In the genomic region with DNA sequence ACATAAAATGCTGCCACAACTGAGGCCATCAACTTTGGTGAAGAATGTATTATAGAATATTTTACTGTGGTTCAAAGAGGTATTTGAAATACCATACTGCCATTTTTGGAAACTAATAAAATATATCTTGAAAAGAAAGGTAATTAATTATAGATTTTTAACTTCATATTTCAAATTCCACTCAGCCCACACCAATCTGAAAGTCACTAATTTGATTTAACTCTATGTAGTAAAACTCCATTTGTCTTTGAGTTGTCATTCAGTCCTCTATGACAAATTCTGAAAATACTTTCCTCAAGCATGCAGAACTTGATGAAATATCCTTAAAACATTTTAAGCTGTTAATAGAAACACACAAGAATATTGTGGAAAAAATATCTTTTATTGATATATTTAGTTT, we compare ENCODE assay signal across 15 cellular contexts.
DNase-seq lines count a peak whose midpoint lies in the region; ATAC-seq, FAIRE-seq and TF ChIP-seq lines count a peak whose summit lies in the region.
"Had no signal": no experiment of that assay in that cellular context is flagged by ENCODE, and none has a peak within 500 bp of the region (broad histone marks: within the 10 kb centered on the region; RNA-seq: fewer than 3 reads in every experiment).

No MANE protein-coding gene starts in this region.

- 0 out of 4 replicates have a peak, but pooled peaks cover 0 to 4% of the 10 kb centered on the region in 2 experiments for H3K79me1 ChIP-seq in IMR-90 (ENCODE audit: low read depth in 1 of 2, low read length in 2 of 2)

- H3K36me3 ChIP-seq in IMR-90 (ENCODE audit: control insufficient read depth, insufficient read depth, low read length) (no peaks in the 10 kb centered on the region), endothelial cell of umbilical vein (ENCODE audit: control insufficient read depth in 2 of 2, extremely low read depth in 1 of 2, insufficient read depth in 2 of 2, low read length in 2 of 2) (no peaks in the 10 kb centered on the region), pancreas (no peaks in the 10 kb centered on the region)

- H3K4ac ChIP-seq in IMR-90 (ENCODE audit: low read depth, low read length), result no peak overlapping the region; the same call in 1 of the 2 replicates

- H2AK5ac ChIP-seq in IMR-90 (ENCODE audit: low read depth, low read length), result no peak overlapping the region

- TF ChIP-seq POLR2A in IMR-90 (IDR thresholded peaks at IDR 0.05; ENCODE audit: low read depth, low read length) (no peak), endothelial cell of umbilical vein (IDR thresholded peaks at IDR 0.05; ENCODE audit: low read depth, low read length) (no peak)

- H3K9me1 ChIP-seq in IMR-90 (ENCODE audit: insufficient read depth, low read length) (no peaks in the 10 kb centered on the region), endothelial cell of umbilical vein (replicated peaks; ENCODE audit: control insufficient read depth, extremely low read depth, insufficient read depth, low read length) (no peaks in the 10 kb centered on the region)

- H3K27ac ChIP-seq in IMR-90 (ENCODE audit: insufficient read depth, low read length) (no peak overlapping the region), endothelial cell of umbilical vein (ENCODE audit: insufficient read depth, low read depth, low read length) (peak overlapping the region; percentile 84), pancreas (no peak overlapping the region)

- no peak overlapping the region for H3K23ac ChIP-seq in IMR-90 (ENCODE audit: low read depth, low read length)

- H2BK120ac ChIP-seq in IMR-90 (ENCODE audit: low read depth, low read length), result peak overlapping the region; percentile 69; the same call in 1 of the 2 replicates

- H3K27me3 ChIP-seq in IMR-90 (ENCODE audit: control insufficient read depth, insufficient read depth, low read length) (no peaks in the 10 kb centered on the region), endothelial cell of umbilical vein (ENCODE audit: control insufficient read depth in 2 of 2, insufficient read depth in 2 of 2, low read length in 2 of 2) (no peaks in the 10 kb centered on the region), pancreas (no peaks in the 10 kb centered on the region)

- DNase-seq in AG09309 (ENCODE audit: low read depth) (peak; percentile 27), IMR-90 (peak; percentile 12), endothelial cell of umbilical vein (ENCODE audit: low read depth, low spot score) (no peak), pancreas (no peak), SHP77 (lab: John Stamatoyannopoulos, UW) (no peak), cerebellar cortex (ENCODE audit: low spot score) (no peak), NCI-H2196 treated with DMSO at 0.1 percent for 48 hours (lab: John Stamatoyannopoulos, UW; ENCODE audit: unreplicated experiment) (no peak)
- DNase-seq: CD8-positive, alpha-beta T cell; H9; Karpas-422; NCI-H1417; NCI-H2029 treated with DMSO at 0.1 percent for 48 hours; NCI-H524; SHP77 treated with DMSO at 0.1 percent for 48 hours had no signal

- POLR2A ChIA-PET in IMR-90 (lab: Charles Lee; ENCODE audit: unreplicated experiment) (no interaction called here), endothelial cell of umbilical vein (lab: Charles Lee) (no interaction called here)

- H2BK15ac ChIP-seq in IMR-90 (ENCODE audit: low read depth, low read length), result no peak overlapping the region

- H4K5ac ChIP-seq in IMR-90 (ENCODE audit: low read depth, low read length), result no peak overlapping the region

- H3K4me2 ChIP-seq in IMR-90 (ENCODE audit: low read depth, low read length) (no peak overlapping the region), endothelial cell of umbilical vein (ENCODE audit: insufficient read depth, low read length) (peak overlapping the region; percentile 57)

- H3K4me1 ChIP-seq in IMR-90 (ENCODE audit: control insufficient read depth, insufficient read depth, low read length), result peaks cover 4% of the 10 kb centered on the region; the same call in 1 of the 2 replicates
- peaks cover 34% of the 10 kb centered on the region for H3K4me1 ChIP-seq in endothelial cell of umbilical vein (ENCODE audit: control insufficient read depth, extremely low read depth, insufficient read depth, low read length)
- H3K4me1 ChIP-seq in pancreas, result no peaks in the 10 kb centered on the region

- intact Hi-C loops in IMR-90 (cut with micrococcal nuclease) (no loop called here), endothelial cell of umbilical vein (cut with micrococcal nuclease) (loop anchor here (5.0 to 10.0 kb wide), 2 partner anchors 596 to 991 kb away; no protein-coding TSS in a partner anchor), pancreas (cut with DNase I) (no loop called here)

- no peak overlapping the region for H3K14ac ChIP-seq in IMR-90 (replicated peaks; ENCODE audit: low read depth, low read length)

- in situ Hi-C loops in IMR-90 (cut with MboI; ENCODE audit: low sequenced_read_pairs), result no loop called here

- H4K20me1 ChIP-seq in IMR-90 (ENCODE audit: insufficient read depth, low read length), result no peaks in the 10 kb centered on the region
- no peaks in the 10 kb centered on the region for H4K20me1 ChIP-seq in endothelial cell of umbilical vein (replicated peaks; ENCODE audit: control insufficient read depth, extremely low read depth, insufficient read depth, low read length)

- no peak overlapping the region for H3K4me3 ChIP-seq in AG09309 (ENCODE audit: control insufficient read depth, low read depth, low read length)
- H3K4me3 ChIP-seq in IMR-90 (ENCODE audit: insufficient read depth, low read depth, low read length), result no peak overlapping the region
- no peak overlapping the region for H3K4me3 ChIP-seq in endothelial cell of umbilical vein (replicated peaks in 1 of 3; ENCODE audit: insufficient read depth in 1 of 3, low read depth in 1 of 3, low read length in 3 of 3)
- H3K4me3 ChIP-seq in pancreas, result no peak overlapping the region

- dilution Hi-C loops in IMR-90 (cut with HindIII; ENCODE audit: low sequenced_read_pairs, unreplicated experiment) (no loop called here), endothelial cell of umbilical vein (cut with MboI; ENCODE audit: extremely low pct_ligation_motif_present, low sequenced_read_pairs) (no loop called here)

- peak overlapping the region; percentile 96 for H2BK5ac ChIP-seq in IMR-90 (ENCODE audit: low read depth, low read length, poor library complexity, severe bottlenecking)

- ATAC-seq in IMR-90 (ENCODE audit: low read depth) (no peak), pancreas (no peak)
- ATAC-seq: CD8-positive, alpha-beta T cell had no signal

- H3K18ac ChIP-seq in IMR-90 (ENCODE audit: low read depth, low read length), result no peak overlapping the region; the same call in 1 of the 2 replicates

- no peak overlapping the region for H2AFZ ChIP-seq in IMR-90 (replicated peaks; ENCODE audit: low read length, poor library complexity)
- no peak overlapping the region for H2AFZ ChIP-seq in endothelial cell of umbilical vein (ENCODE audit: low read depth, low read length)

- no peak for TF ChIP-seq RAD21 in IMR-90 (IDR thresholded peaks at IDR 0.05; ENCODE audit: low read length)

- H2AK9ac ChIP-seq in IMR-90 (replicated peaks; ENCODE audit: low read depth, low read length, poor library complexity), result no peak overlapping the region

- peak overlapping the region; percentile 18; the same call in 1 of the 2 replicates for H2BK20ac ChIP-seq in IMR-90 (ENCODE audit: low read depth, low read length)

- no peak overlapping the region for H3K56ac ChIP-seq in IMR-90 (ENCODE audit: extremely low read depth, insufficient read depth, low read length)

- no peak for TF ChIP-seq CTCF in AG09309 (IDR thresholded peaks at IDR 0.05; ENCODE audit: control insufficient read depth, insufficient read depth, low read depth, low read length, missing control alignments)
- no peak for TF ChIP-seq CTCF in IMR-90 (conservative IDR thresholded peaks at IDR 0.05; ENCODE audit: low read depth, low read length)
- no peak for TF ChIP-seq CTCF in endothelial cell of umbilical vein (IDR thresholded peaks at IDR 0.05; ENCODE audit: extremely low read depth in 1 of 2, insufficient read depth in 1 of 2, low read depth in 1 of 2, low read length in 2 of 2)
- no peak for TF ChIP-seq CTCF in pancreas (IDR thresholded peaks at IDR 0.05)

- H3K79me2 ChIP-seq in endothelial cell of umbilical vein (ENCODE audit: control insufficient read depth, insufficient read depth, low read length), result no peaks in the 10 kb centered on the region

- no peak overlapping the region for H4K91ac ChIP-seq in IMR-90 (ENCODE audit: insufficient read depth, low read depth, low read length)

- H4K8ac ChIP-seq in IMR-90 (ENCODE audit: low read depth in 2 of 2, low read length in 2 of 2), result 0 out of 4 replicates have a peak overlapping the region, but pooled peaks of 1 of the 2 experiments have one; percentile 8

- BruUV-seq in IMR-90 (replicated peaks; lab: Mats Ljungman, UMichigan) (no TSS peak), endothelial cell of umbilical vein (replicated peaks; lab: Mats Ljungman, UMichigan) (no TSS peak)

- CTCF ChIA-PET in IMR-90 (lab: Yijun Ruan, JAX) (no interaction called here), endothelial cell of umbilical vein (lab: Charles Lee) (no interaction called here)

- H3K9ac ChIP-seq in IMR-90 (ENCODE audit: low read depth, low read length) (no peak overlapping the region), endothelial cell of umbilical vein (replicated peaks; ENCODE audit: extremely low read depth, insufficient read depth, low read length) (no peak overlapping the region)

- H3K9me3 ChIP-seq in IMR-90 (ENCODE audit: control insufficient read depth, insufficient read depth, low read length) (no peaks in the 10 kb centered on the region), endothelial cell of umbilical vein (replicated peaks; ENCODE audit: control insufficient read depth, insufficient read depth, low read length) (no peaks in the 10 kb centered on the region), pancreas (no peaks in the 10 kb centered on the region)

- FAIRE-seq in endothelial cell of umbilical vein (lab: Jason Lieb, UNC) (no peak), pancreas (lab: Jason Lieb, UNC) (peak; percentile 13)
- FAIRE-seq: RCC 7860 had no signal

TF ChIP-seq in IMR-90, 13 proteins besides CTCF, POLR2A, EP300 and RAD21 (continues in another document):
- no peak for TF ChIP-seq CHD1 (IDR thresholded peaks at IDR 0.05; ENCODE audit: low read depth, low read length)

TF ChIP-seq in endothelial cell of umbilical vein, 7 proteins besides CTCF, POLR2A, EP300 and RAD21:
- TF ChIP-seq JUN (IDR thresholded peaks at IDR 0.05; ENCODE audit: borderline replicate concordance, insufficient read depth, insufficient read length, low read depth), result no peak
- no peak for TF ChIP-seq MAX (IDR thresholded peaks at IDR 0.05; ENCODE audit: insufficient read depth, insufficient read length)
- TF ChIP-seq POLR2AphosphoS5 (IDR thresholded peaks at IDR 0.05; ENCODE audit: insufficient read depth, low read depth, low read length), result no peak
- no peak for TF ChIP-seq FOS (IDR thresholded peaks at IDR 0.05; ENCODE audit: borderline replicate concordance, insufficient read depth, low read length)
- no peak for TF ChIP-seq EZH2 (IDR thresholded peaks at IDR 0.05; ENCODE audit: borderline replicate concordance, low read depth, low read length, severe bottlenecking)

Comparison
In these comparisons a context has a peak if more than half of its experiments do, and no peak if none do; other contexts are left out.
1. DNase-seq: peak in AG09309 (single experiment) and IMR-90 (single experiment); none in endothelial cell of umbilical vein (single experiment), pancreas (0 of 6), SHP77 (0 of 2), cerebellar cortex (single experiment) and NCI-H2196 treated with DMSO at 0.1 percent for 48 hours (single experiment).